32 cellular contexts compared by ENCODE assay signal in the genomic region with DNA sequence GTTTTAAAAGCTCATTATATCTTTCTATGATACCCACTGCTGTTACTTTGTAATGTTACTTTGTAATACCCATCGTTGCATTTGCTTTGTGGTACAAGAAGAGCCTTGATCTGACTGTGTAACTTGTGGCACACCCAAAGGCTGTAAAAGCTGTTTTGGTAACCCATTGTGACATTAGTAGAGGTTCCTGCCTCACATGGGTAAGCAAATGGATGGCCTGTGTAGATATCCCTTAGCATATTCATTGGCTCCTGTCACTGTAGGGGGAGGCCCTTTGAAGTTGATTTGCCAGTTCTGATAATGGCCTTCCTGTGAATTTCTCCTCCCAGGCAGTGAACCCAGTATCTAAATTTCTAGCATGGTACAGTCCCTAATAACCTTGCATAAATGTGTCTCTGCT. TPM values are rescaled to one million over a fixed set of nuclear protein-coding genes. Genes with fewer than 3 reads are reported as not detected.
DNase-seq lines count a peak whose midpoint lies in the region; ATAC-seq, FAIRE-seq and TF ChIP-seq lines count a peak whose summit lies in the region.
"Had no signal": no experiment of that assay in that cellular context is flagged by ENCODE, and none has a peak within 500 bp of the region (broad histone marks: within the 10 kb centered on the region; RNA-seq: fewer than 3 reads in every experiment).

No MANE protein-coding gene starts in this region.

- TF ChIP-seq EP300 in stomach (IDR thresholded peaks at IDR 0.05), result no peak

- FAIRE-seq in small intestine (lab: Jason Lieb, UNC), result no peak
- FAIRE-seq: A204.1, GM12878, GM12892, GM18507, GM19239 had no signal

- TF ChIP-seq POLR2A in stomach (IDR thresholded peaks at IDR 0.05), result no peak

- H3K27me3 ChIP-seq in small intestine (ENCODE audit: control insufficient read depth in 2 of 2, insufficient read depth in 2 of 2, low read length in 2 of 2), result no peaks in the 10 kb centered on the region
- H3K27me3 ChIP-seq in stomach, result no peaks in the 10 kb centered on the region
- H3K27me3 ChIP-seq: BE2C, BLaER1 had no signal

- ATAC-seq in mucosa of descending colon (peak; percentile 64), GM19035 (IDR thresholded peaks at IDR 0.05; ENCODE audit: unreplicated experiment) (no peak)
- ATAC-seq: GM12878 had no signal

- H3K27ac ChIP-seq in small intestine (ENCODE audit: low read depth in 1 of 2, low read length in 1 of 2), result no peak overlapping the region
- no peak overlapping the region for H3K27ac ChIP-seq in stomach
- H3K27ac ChIP-seq: BLaER1 had no signal

- H3K36me3 ChIP-seq in mucosa of descending colon (ENCODE audit: low read depth), result no peaks in the 10 kb centered on the region
- H3K36me3 ChIP-seq in small intestine (ENCODE audit: control insufficient read depth in 2 of 2, insufficient read depth in 2 of 2, low read length in 2 of 2), result no peaks in the 10 kb centered on the region
- H3K36me3 ChIP-seq in stomach, result no peaks in the 10 kb centered on the region
- H3K36me3 ChIP-seq: BE2C, BLaER1 had no signal

- H3K4me3 ChIP-seq in mucosa of descending colon, result no peak overlapping the region
- H3K4me3 ChIP-seq in small intestine (ENCODE audit: low read depth in 1 of 2, low read length in 2 of 2), result no peak overlapping the region
- no peak overlapping the region for H3K4me3 ChIP-seq in stomach
- H3K4me3 ChIP-seq: BLaER1, GM12878 had no signal

- DNase-seq in kidney tubule cell (ENCODE audit: low spot score), result peak; percentile 36
- no peak for DNase-seq in mucosa of descending colon
- DNase-seq in small intestine, result peak; percentile 61
- no peak for DNase-seq in GM19240 (ENCODE audit: insufficient read length, low spot score)
- DNase-seq in stomach, result no peak
- DNase-seq: 8988T; ACHN; BE2C; C1 segment of cervical spinal cord; CD4-positive, alpha-beta memory T cell; CD4-positive, CD25-positive, alpha-beta regulatory T cell; CD8-positive, alpha-beta memory T cell; COR-L47; DMS 273 treated with DMSO at 0.1 percent for 48 hours; DMS153; DMS53; DMS79; DND-41; EL; GDM1 had no signal

- H3K9me3 ChIP-seq in mucosa of descending colon, result no peaks in the 10 kb centered on the region
- no peaks in the 10 kb centered on the region for H3K9me3 ChIP-seq in small intestine (ENCODE audit: control insufficient read depth, low read depth)
- peaks cover 0 to 9% (median 4%) of the 10 kb centered on the region in 4 donors for H3K9me3 ChIP-seq in stomach
- H3K9me3 ChIP-seq: BE2C, BLaER1 had no signal

- H3K4me1 ChIP-seq in mucosa of descending colon (ENCODE audit: low read depth), result peaks cover 9% of the 10 kb centered on the region
- H3K4me1 ChIP-seq in small intestine (ENCODE audit: control insufficient read depth in 2 of 2, insufficient read depth in 1 of 2, low read depth in 1 of 2, low read length in 1 of 2), result peaks cover 0 to 5% of the 10 kb centered on the region in 2 donors
- H3K4me1 ChIP-seq in stomach, result peaks cover 0 to 9% (median 0%) of the 10 kb centered on the region in 4 donors
- H3K4me1 ChIP-seq: BE2C, BLaER1 had no signal

- intact Hi-C loops in mucosa of descending colon (cut with DNase I, micrococcal nuclease), result no loop called here
- intact Hi-C loops in stomach (cut with DNase I; ENCODE audit: low total_unique reads), result no loop called here

- TF ChIP-seq CTCF in mucosa of descending colon (IDR thresholded peaks at IDR 0.05), result no peak
- no peak for TF ChIP-seq CTCF in stomach (IDR thresholded peaks at IDR 0.05)

- WGBS in small intestine, 3 donors, result 59 to 85% (median 62%) methylated on average over 1 of the region's 1 CpG
- 85 to 100% (median 95%) methylated on average over 1 of the region's 1 CpG for WGBS in stomach, 5 donors

RNA-seq across cellular contexts. Expression of gene CDK20, which starts 15.7 kb away (rescaled TPM):
- total RNA-seq in mucosa of descending colon (10 to 100 TPM in 2 of 3 donors, 1 to 10 TPM in 1; 6.8 to 15.0 (median 14.2) TPM), stomach (10 to 100 TPM in 1 of 5 donors, 1 to 10 TPM in 4; 3.3 to 54.3 (median 5.8) TPM)
- polyA plus RNA-seq in small intestine (1 to 10 TPM; 4.7 to 8.9 (median 7.6) TPM), stomach (1 to 10 TPM; 3.1 to 5.6 (median 3.1) TPM)

RNA-seq across cellular contexts. Expression of gene SPATA31C1, which starts 40.8 kb away (rescaled TPM):
- total RNA-seq in mucosa of descending colon (not detected), stomach (not detected)
- polyA plus RNA-seq in small intestine (not detected), stomach (not detected)
- total RNA-seq: A673; CD4-positive, alpha-beta memory T cell; CD4-positive, CD25-positive, alpha-beta regulatory T cell; CD8-positive, alpha-beta memory T cell; Daoy; G401; GM12878 had no signal
- polyA plus RNA-seq: AG04450; CD14-positive monocyte; CD4-positive, alpha-beta memory T cell; CD8-positive, alpha-beta memory T cell; GM12878 had no signal

Comparison
In these comparisons a context has a peak if more than half of its experiments do, and no peak if none do; other contexts are left out.
1. DNase-seq: peak in kidney tubule cell (single experiment) and small intestine (single experiment); none in mucosa of descending colon (0 of 3), GM19240 (single experiment) and stomach (single experiment).